ENCODE assay signal across 1 cellular context in genomic region chr12:92144631-92145480, GRCh38.
TF ChIP-seq lines count a peak whose summit lies in the region.

No MANE protein-coding gene starts in this region.

TF ChIP-seq in K562, 482 proteins besides CTCF, POLR2A, EP300 and RAD21 (continued from another document and continues in another):
- TF ChIP-seq ZNF518B (CRISPR knock-in tag; IDR thresholded peaks at IDR 0.05) (no peak), E2F6 (IDR thresholded peaks at IDR 0.05; ENCODE audit: borderline replicate concordance in 1 of 2, extremely low read depth in 1 of 2, insufficient read depth in 1 of 2, insufficient read length in 1 of 2, low read depth in 1 of 2, low read length in 1 of 2, poor library complexity in 1 of 2, severe bottlenecking in 1 of 2) (peak in 1 of 2 experiments; percentile 8), ZBTB2 (IDR thresholded peaks at IDR 0.05) (no peak), RBFOX2 (IDR thresholded peaks at IDR 0.05; ENCODE audit: low read depth, low read length) (peak; percentile 97), THRAP3 (IDR thresholded peaks at IDR 0.05; ENCODE audit: borderline replicate concordance) (no peak), BRCA1 (IDR thresholded peaks at IDR 0.05) (no peak), BRCA1 (CRISPR knock-in tag; IDR thresholded peaks at IDR 0.05) (no peak), E2F5 (CRISPR knock-in tag; IDR thresholded peaks at IDR 0.05) (0 out of 2 replicates have a peak, but pooled peaks have one; percentile 61), CBFB (CRISPR knock-in tag; IDR thresholded peaks at IDR 0.05) (no peak), ZKSCAN1 (IDR thresholded peaks at IDR 0.05; ENCODE audit: low read depth, low read length) (no peak), KDM4B (IDR thresholded peaks at IDR 0.05; ENCODE audit: borderline replicate concordance in 2 of 2, low read depth in 1 of 2) (peak in 1 of 2 experiments; percentile 62; a peak in 1 of 4 replicates), ELF1 (tag; IDR thresholded peaks at IDR 0.05) (no peak), POU5F1 (IDR thresholded peaks at IDR 0.05; ENCODE audit: borderline replicate concordance, low read depth, low read length, partially characterized antibody) (no peak), SIN3B (IDR thresholded peaks at IDR 0.05; ENCODE audit: low read depth) (no peak), NR2F6 (CRISPR knock-in tag; IDR thresholded peaks at IDR 0.05) (no peak), SMAD4 (CRISPR knock-in tag; conservative IDR thresholded peaks at IDR 0.05) (no peak; the same call in 1 of the 2 replicates), POLR2AphosphoS5 (IDR thresholded peaks at IDR 0.05; ENCODE audit: control insufficient read depth, insufficient read depth, low read depth, low read length) (0 out of 2 replicates have a peak, but pooled peaks have one; percentile 13), YY1 (IDR thresholded peaks at IDR 0.05; ENCODE audit: borderline replicate concordance in 1 of 3, control insufficient read depth in 1 of 3, extremely low read depth in 1 of 3, insufficient read depth in 3 of 3, insufficient read length in 1 of 3, insufficient replicate concordance in 2 of 3, low read depth in 1 of 3, low read length in 2 of 3) (no peak), PHF21A (IDR thresholded peaks at IDR 0.05; ENCODE audit: borderline replicate concordance, low read depth) (no peak), MIER1 (IDR thresholded peaks at IDR 0.05; ENCODE audit: low read depth) (no peak), PHB2 (IDR thresholded peaks at IDR 0.05; ENCODE audit: low read depth) (no peak), GMEB1 (CRISPR knock-in tag; IDR thresholded peaks at IDR 0.05) (no peak), WHSC1 (IDR thresholded peaks at IDR 0.05; ENCODE audit: low read length) (no peak), ZC3H8 (IDR thresholded peaks at IDR 0.05) (no peak), ZNF121 (CRISPR knock-in tag; conservative IDR thresholded peaks at IDR 0.05) (no peak), ETV1 (tag; conservative IDR thresholded peaks at IDR 0.05; ENCODE audit: low read depth) (peak; percentile 26; the same call in 1 of the 2 replicates), GABPB2 (CRISPR knock-in tag; conservative IDR thresholded peaks at IDR 0.05) (no peak), ZNF318 (IDR thresholded peaks at IDR 0.05; ENCODE audit: borderline replicate concordance in 1 of 2, low read depth in 1 of 2) (0 out of 4 replicates have a peak, but pooled peaks of 1 of the 2 experiments have one; percentile 22), ZNF280A (IDR thresholded peaks at IDR 0.05; ENCODE audit: low read depth, partially characterized antibody) (no peak), ILK (tag; IDR thresholded peaks at IDR 0.05; ENCODE audit: borderline replicate concordance, low read depth) (no peak), MCM5 (IDR thresholded peaks at IDR 0.05; ENCODE audit: low read depth) (no peak), EP400 (IDR thresholded peaks at IDR 0.05) (no peak; the same call in 1 of the 2 replicates), ATF7 (IDR thresholded peaks at IDR 0.05) (no peak), RBM17 (IDR thresholded peaks at IDR 0.05; ENCODE audit: borderline replicate concordance, low read depth, low read length) (no peak), ARID3A (IDR thresholded peaks at IDR 0.05; ENCODE audit: borderline replicate concordance, low read depth, low read length) (no peak), ZNF143 (CRISPR knock-in tag; IDR thresholded peaks at IDR 0.05) (no peak), FIP1L1 (IDR thresholded peaks at IDR 0.05; ENCODE audit: low read depth, low read length, poor library complexity, severe bottlenecking) (peak; percentile 73), ZNF24 (IDR thresholded peaks at IDR 0.05) (no peak), CHD1 (IDR thresholded peaks at IDR 0.05; ENCODE audit: low read length) (peak; percentile 69), IRF2 (CRISPR knock-in tag; IDR thresholded peaks at IDR 0.05) (no peak), TGIF2 (CRISPR knock-in tag; IDR thresholded peaks at IDR 0.05) (no peak), ZNF586 (CRISPR knock-in tag; conservative IDR thresholded peaks at IDR 0.05) (no peak), ZNF76 (CRISPR knock-in tag; IDR thresholded peaks at IDR 0.05; ENCODE audit: borderline replicate concordance) (no peak), ZNF644 (tag; IDR thresholded peaks at IDR 0.05; ENCODE audit: low read depth) (no peak), ZNF77 (CRISPR knock-in tag; IDR thresholded peaks at IDR 0.05) (no peak), GATA2 (CRISPR knock-in tag; IDR thresholded peaks at IDR 0.05) (no peak), RFX1 (IDR thresholded peaks at IDR 0.05) (no peak)
